Comparison of ENCODE assay signal across 8 cellular contexts in genomic region chr12:14961466-14962155, GRCh38. TPM values are rescaled to one million over a fixed set of nuclear protein-coding genes. Genes with fewer than 3 reads are reported as not detected.
A peak's percentile ranks its signal among the peaks of the same experiment; 100 is the strongest.
DNase-seq lines count a peak whose midpoint lies in the region; ATAC-seq and TF ChIP-seq lines count a peak whose summit lies in the region.

Gene ARHGDIB (minus strand): TSS chr12:14961601. CDS start chr12:14950712, 10,889 bp downstream.

- no peaks in the 10 kb centered on the region for H3K36me3 ChIP-seq in ascending aorta
- no peaks in the 10 kb centered on the region for H3K36me3 ChIP-seq in right lobe of liver

- TF ChIP-seq POLR2A in GM18951 (IDR thresholded peaks at IDR 0.05; ENCODE audit: extremely low read depth, insufficient read depth, insufficient read length), result peak; percentile 72
- peak; percentile 25 for TF ChIP-seq POLR2A in right lobe of liver (IDR thresholded peaks at IDR 0.05)

- H3K27ac Mint-ChIP-seq in stimulated activated memory B cell treated with anti-CD40 and anti-IgM and Interleukin-4, amounts not matched to agents 10 μg/mL and 1 μg/mL and 100 μg/mL, for 72 hours, result peak within 1 kb of the TSS; percentile 95

- H3K4me1 ChIP-seq in ascending aorta (peaks cover 6 to 24% of the 10 kb centered on the region in 2 donors), right lobe of liver (no peaks in the 10 kb centered on the region)

- peaks cover 20% of the 10 kb centered on the region for H3K36me3 Mint-ChIP-seq in stimulated activated memory B cell treated with anti-CD40 and anti-IgM and Interleukin-4, amounts not matched to agents 10 μg/mL and 1 μg/mL and 100 μg/mL, for 72 hours

- peak; percentile 54 for ATAC-seq in HG03097 (IDR thresholded peaks at IDR 0.05; ENCODE audit: low FRiP score, unreplicated experiment)
- peak; percentile 56 to 72 (median 70) for ATAC-seq in right lobe of liver
- ATAC-seq in stimulated activated memory B cell treated with anti-CD40 and anti-IgM and Interleukin-4, amounts not matched to agents 10 μg/mL and 1 μg/mL and 100 μg/mL, for 72 hours, result peak; percentile 89

- DNase-seq in SKM-1 (lab: John Stamatoyannopoulos, UW; ENCODE audit: unreplicated experiment) (peak; percentile 60), ascending aorta (ENCODE audit: low spot score in 2 of 2) (peak; percentile 30 to 72), right lobe of liver (no peak), NCI-H345 (lab: John Stamatoyannopoulos, UW) (no peak), NCI-H510A (lab: John Stamatoyannopoulos, UW) (no peak)

- H3K9me3 ChIP-seq in ascending aorta, result no peaks in the 10 kb centered on the region
- no peaks in the 10 kb centered on the region for H3K9me3 ChIP-seq in right lobe of liver

- in situ Hi-C loops in GM18951 (cut with MboI; ENCODE audit: low sequenced_read_pairs, unreplicated experiment), result no loop called here

- H3K27me3 ChIP-seq in ascending aorta (no peaks in the 10 kb centered on the region), right lobe of liver (no peaks in the 10 kb centered on the region)

- H3K4me3 ChIP-seq in ascending aorta, result peak within 1 kb of the TSS; percentile 52 to 66
- peak within 1 kb of the TSS; percentile 31 to 49 (median 46) for H3K4me3 ChIP-seq in right lobe of liver

- TF ChIP-seq CTCF in ascending aorta (IDR thresholded peaks at IDR 0.05) (no peak), right lobe of liver (IDR thresholded peaks at IDR 0.05) (no peak)

- WGBS in right lobe of liver (ENCODE audit: insufficient coverage, low coverage, low lambda C conversion rate, missing lambda C conversion rate), result 31% methylated on average over 14 of the region's 14 CpGs

- H3K9me3 Mint-ChIP-seq in stimulated activated memory B cell treated with anti-CD40 and anti-IgM and Interleukin-4, amounts not matched to agents 10 μg/mL and 1 μg/mL and 100 μg/mL, for 72 hours, result no peaks in the 10 kb centered on the region

- intact Hi-C loops in ascending aorta (cut with DNase I) (no loop called here), right lobe of liver (cut with DNase I) (no loop called here)

- peaks cover 58% of the 10 kb centered on the region for H3K4me1 Mint-ChIP-seq in stimulated activated memory B cell treated with anti-CD40 and anti-IgM and Interleukin-4, amounts not matched to agents 10 μg/mL and 1 μg/mL and 100 μg/mL, for 72 hours

- no peaks in the 10 kb centered on the region for H3K27me3 Mint-ChIP-seq in stimulated activated memory B cell treated with anti-CD40 and anti-IgM and Interleukin-4, amounts not matched to agents 10 μg/mL and 1 μg/mL and 100 μg/mL, for 72 hours

- H3K27ac ChIP-seq in ascending aorta (peak within 1 kb of the TSS; percentile 70 to 78), right lobe of liver (peak within 1 kb of the TSS; percentile 32 to 66 (median 56))

- peak within 1 kb of the TSS; percentile 99 for H3K4me3 Mint-ChIP-seq in stimulated activated memory B cell treated with anti-CD40 and anti-IgM and Interleukin-4, amounts not matched to agents 10 μg/mL and 1 μg/mL and 100 μg/mL, for 72 hours

RNA-seq across cellular contexts. Expression of gene ARHGDIB, which starts in this region (rescaled TPM):
- 87.1 TPM for total RNA-seq in ascending aorta
- 10 to 100 TPM; 17.2 to 58.1 (median 31.9) TPM for total RNA-seq in right lobe of liver

Comparison
In these comparisons a context has a peak if more than half of its experiments do, and no peak if none do; other contexts are left out.
1. DNase-seq: peak in SKM-1 (single experiment) and ascending aorta (2 of 2); none in right lobe of liver (0 of 3), NCI-H345 (single experiment) and NCI-H510A (single experiment).
2. Peak in every context shown above with its lines, with median percentiles within 50 percentile points of each other: ATAC-seq.